ENCODE assay signal across 20 cellular contexts in genomic region chr20:16106191-16106849, GRCh38.
"Had no signal": no experiment of that assay in that cellular context is flagged by ENCODE, and none has a peak within 500 bp of the region (broad histone marks: within the 10 kb centered on the region; RNA-seq: fewer than 3 reads in every experiment).

No MANE protein-coding gene starts in this region.

- H3K27me3 ChIP-seq: esophagus muscularis mucosa, heart left ventricle, neural progenitor cell, sigmoid colon, vagina had no signal

- H3K4me1 ChIP-seq: vagina had no signal

- DNase-seq: activated CD4-positive, alpha-beta memory T cell treated with anti-CD3 and anti-CD28 coated beads for 36 hours; activated CD4-positive, alpha-beta T cell treated with anti-CD3 and anti-CD28 coated beads for 4 hours; activated CD4-positive, CD25-positive, alpha-beta regulatory T cell; activated naive CD4-positive, alpha-beta T cell treated with Interleukin-2 at 50 U/mL for 16 hours; activated naive CD8-positive, alpha-beta T cell treated with anti-CD3 and anti-CD28 coated beads, Interleukin-2, amount 10 ng/mL, durations not matched to agents 7 days and 5 days; activated T-cell treated with anti-CD3 and anti-CD28 coated beads, Interleukin-2, amount 50 U/mL, for 48 hours; dermis blood vessel endothelial cell; effector memory CD4-positive, alpha-beta T cell; heart left ventricle; islet precursor cell; naive thymus-derived CD4-positive, alpha-beta T cell; sigmoid colon; stimulated activated CD4-positive, alpha-beta T cell treated with anti-CD3 and anti-CD28 coated beads, Interleukin-4, amount 100 ng/mL, for 1 hour; stimulated activated naive CD4-positive, alpha-beta T cell; T-helper 17 cell had no signal

- H3K4me3 ChIP-seq: esophagus muscularis mucosa, heart left ventricle, lung, neural progenitor cell, sigmoid colon, thoracic aorta, vagina had no signal

- H3K4me2 ChIP-seq: neural progenitor cell had no signal

- H3K9me3 ChIP-seq: esophagus muscularis mucosa, heart left ventricle, sigmoid colon, thoracic aorta, vagina had no signal

- H3K27ac ChIP-seq: esophagus muscularis mucosa, heart left ventricle, neural progenitor cell, sigmoid colon, thoracic aorta, vagina had no signal

- H2AFZ ChIP-seq: neural progenitor cell had no signal

- H3K36me3 ChIP-seq: esophagus muscularis mucosa, heart left ventricle, neural progenitor cell, sigmoid colon, thoracic aorta, vagina had no signal
